In genomic region chr9:86634501-86634900, GRCh38 we compare ENCODE assay signal across 3 cellular contexts.
"Had no signal": no experiment of that assay in that cellular context is flagged by ENCODE, and none has a peak within 500 bp of the region (broad histone marks: within the 10 kb centered on the region; RNA-seq: fewer than 3 reads in every experiment).

No MANE protein-coding gene starts in this region.

- DNase-seq: GDM1, GF-D8 had no signal

- H3K4me3 ChIP-seq: GM12878 had no signal

- ATAC-seq: GM12878 had no signal
